ENCODE assay signal across 34 cellular contexts in genomic region chr7:79497728-79498127, GRCh38.
"Had no signal": no experiment of that assay in that cellular context is flagged by ENCODE, and none has a peak within 500 bp of the region (broad histone marks: within the 10 kb centered on the region; RNA-seq: fewer than 3 reads in every experiment).

No MANE protein-coding gene starts in this region.

- H3K27ac ChIP-seq: KMS-11 had no signal

- DNase-seq: Karpas-422, Kasumi-1, KBM-7, KG1, MM.1S, MV-4-11, NCI-H1048, NCI-H1092, NCI-H1092 treated with DMSO at 0.1 percent for 48 hours, NCI-H1105, NCI-H1105 treated with DMSO at 0.1 percent for 48 hours, NCI-H1417, NCI-H1417 treated with DMSO at 0.1 percent for 48 hours, NCI-H1436, NCI-H1436 treated with DMSO at 0.1 percent for 48 hours, NCI-H146, NCI-H1694, NCI-H1694 treated with DMSO at 0.1 percent for 48 hours, NCI-H187, NCI-H187 treated with DMSO at 0.1 percent for 48 hours, NCI-H1930, NCI-H2029, NCI-H2029 treated with DMSO at 0.1 percent for 48 hours, NCI-H2081, NCI-H2081 treated with DMSO at 0.1 percent for 48 hours, NCI-H2107, NCI-H2171, NCI-H2171 treated with DMSO at 0.1 percent for 48 hours, NCI-H2227 treated with DMSO at 0.1 percent for 48 hours, NCI-H226, NCI-H345, NCI-H446, NCI-H446 treated with DMSO at 0.1 percent for 48 hours had no signal

- H3K4me2 ChIP-seq: KMS-11 had no signal

- H3K9ac ChIP-seq: KMS-11 had no signal
